ENCODE assay signal across 12 cellular contexts in genomic region chr2:109046925-109047508, GRCh38. TPM values are rescaled to one million over a fixed set of nuclear protein-coding genes. Genes with fewer than 3 reads are reported as not detected.
DNase-seq lines count a peak whose midpoint lies in the region; ATAC-seq and TF ChIP-seq lines count a peak whose summit lies in the region.
"Had no signal": no experiment of that assay in that cellular context is flagged by ENCODE, and none has a peak within 500 bp of the region (broad histone marks: within the 10 kb centered on the region; RNA-seq: fewer than 3 reads in every experiment).

No MANE protein-coding gene starts in this region.

- no peaks in the 10 kb centered on the region for H3K27me3 Mint-ChIP-seq in CD8-positive, alpha-beta T cell (ENCODE audit: low read depth)
- H3K27me3 Mint-ChIP-seq in activated naive CD8-positive, alpha-beta T cell treated with anti-CD3 and anti-CD28 coated beads, Interleukin-2, amount 10 ng/mL, durations not matched to agents 7 days and 5 days, result no peaks in the 10 kb centered on the region
- H3K27me3 Mint-ChIP-seq in mesothelial cell of epicardium (ENCODE audit: low read depth) (no peaks in the 10 kb centered on the region), chondrocyte (ENCODE audit: low read depth) (peaks cover 16% of the 10 kb centered on the region)
- H3K27me3 Mint-ChIP-seq: progenitor cell of endocrine pancreas had no signal

- intact Hi-C loops in CD8-positive, alpha-beta T cell (cut with DNase I, micrococcal nuclease), result loop anchor here in 1 of 2 experiments (5.0 kb wide), 1 partner anchor 40 kb away; no protein-coding TSS in a partner anchor

- no peaks in the 10 kb centered on the region for H3K9me3 Mint-ChIP-seq in CD8-positive, alpha-beta T cell
- H3K9me3 Mint-ChIP-seq in activated naive CD8-positive, alpha-beta T cell treated with anti-CD3 and anti-CD28 coated beads, Interleukin-2, amount 10 ng/mL, durations not matched to agents 7 days and 5 days, result no peaks in the 10 kb centered on the region
- no peaks in the 10 kb centered on the region for H3K9me3 Mint-ChIP-seq in mesothelial cell of epicardium
- no peaks in the 10 kb centered on the region for H3K9me3 Mint-ChIP-seq in chondrocyte (ENCODE audit: low read depth)

- no peak for DNase-seq in CD8-positive, alpha-beta T cell
- no peak for DNase-seq in activated naive CD8-positive, alpha-beta T cell treated with anti-CD3 and anti-CD28 coated beads, Interleukin-2, amount 10 ng/mL, durations not matched to agents 7 days and 5 days
- DNase-seq in mesothelial cell of epicardium (ENCODE audit: low spot score in 2 of 2, unreplicated experiment in 2 of 2) (no peak), DMS79 (lab: John Stamatoyannopoulos, UW) (no peak), T-helper 1 cell (no peak), chondrocyte (ENCODE audit: low spot score) (no peak)
- DNase-seq: heart right ventricle; stimulated activated naive CD4-positive, alpha-beta T cell treated with Interleukin-2 at 50 U/mL for 16 hours had no signal

- CTCF ChIA-PET in CD8-positive, alpha-beta T cell (lab: Charles Lee), result interaction anchor here (0.6 kb wide), 1 partner anchor 82 kb away, joined by 3 read pairs; no protein-coding TSS in a partner anchor

- no peaks in the 10 kb centered on the region for H3K9me3 ChIP-seq in CD8-positive, alpha-beta T cell (ENCODE audit: low read length)
- H3K9me3 ChIP-seq: heart right ventricle had no signal

- H3K27me3 ChIP-seq in CD8-positive, alpha-beta T cell (ENCODE audit: insufficient read depth, low read length), result no peaks in the 10 kb centered on the region
- H3K27me3 ChIP-seq: heart right ventricle had no signal

- no peak for TF ChIP-seq CTCF in CD8-positive, alpha-beta T cell (IDR thresholded peaks at IDR 0.05)
- TF ChIP-seq CTCF in mesothelial cell of epicardium (IDR thresholded peaks at IDR 0.05; ENCODE audit: unreplicated experiment), result no peak
- no peak for TF ChIP-seq CTCF in chondrocyte (IDR thresholded peaks at IDR 0.05)

- no peaks in the 10 kb centered on the region for H3K36me3 Mint-ChIP-seq in CD8-positive, alpha-beta T cell
- no peaks in the 10 kb centered on the region for H3K36me3 Mint-ChIP-seq in activated naive CD8-positive, alpha-beta T cell treated with anti-CD3 and anti-CD28 coated beads, Interleukin-2, amount 10 ng/mL, durations not matched to agents 7 days and 5 days
- H3K36me3 Mint-ChIP-seq in mesothelial cell of epicardium (no peaks in the 10 kb centered on the region), chondrocyte (ENCODE audit: low read depth) (no peaks in the 10 kb centered on the region)

- peaks cover 16% of the 10 kb centered on the region for H3K4me1 ChIP-seq in CD8-positive, alpha-beta T cell (ENCODE audit: insufficient read depth, low read length)
- H3K4me1 ChIP-seq: heart right ventricle had no signal

- no peak overlapping the region for H3K27ac ChIP-seq in CD8-positive, alpha-beta T cell (ENCODE audit: low read depth, low read length)
- H3K27ac ChIP-seq: heart right ventricle had no signal

- no peak overlapping the region for H3K4me3 ChIP-seq in CD8-positive, alpha-beta T cell (ENCODE audit: low read depth, low read length)
- H3K4me3 ChIP-seq: heart right ventricle had no signal

- H3K4me1 Mint-ChIP-seq in CD8-positive, alpha-beta T cell (ENCODE audit: low read depth), result peaks cover 36% of the 10 kb centered on the region
- H3K4me1 Mint-ChIP-seq in activated naive CD8-positive, alpha-beta T cell treated with anti-CD3 and anti-CD28 coated beads, Interleukin-2, amount 10 ng/mL, durations not matched to agents 7 days and 5 days, result peaks cover 9% of the 10 kb centered on the region
- H3K4me1 Mint-ChIP-seq in mesothelial cell of epicardium (peaks cover 21% of the 10 kb centered on the region), chondrocyte (ENCODE audit: low read depth) (no peaks in the 10 kb centered on the region)

- ATAC-seq in CD8-positive, alpha-beta T cell, result no peak
- peak; percentile 97 for ATAC-seq in GM19452 (IDR thresholded peaks at IDR 0.05; ENCODE audit: unreplicated experiment)
- ATAC-seq in HG03442 (IDR thresholded peaks at IDR 0.05; ENCODE audit: unreplicated experiment), result peak; percentile 91
- peak; percentile 61 for ATAC-seq in activated naive CD8-positive, alpha-beta T cell treated with anti-CD3 and anti-CD28 coated beads, Interleukin-2, amount 10 ng/mL, durations not matched to agents 7 days and 5 days (ENCODE audit: low read depth)

- H3K27ac Mint-ChIP-seq in CD8-positive, alpha-beta T cell, result no peak overlapping the region
- H3K27ac Mint-ChIP-seq in activated naive CD8-positive, alpha-beta T cell treated with anti-CD3 and anti-CD28 coated beads, Interleukin-2, amount 10 ng/mL, durations not matched to agents 7 days and 5 days, result peak overlapping the region; percentile 67
- H3K27ac Mint-ChIP-seq in mesothelial cell of epicardium, result no peak overlapping the region
- no peak overlapping the region for H3K27ac Mint-ChIP-seq in chondrocyte (ENCODE audit: unreplicated experiment)
- H3K27ac Mint-ChIP-seq: progenitor cell of endocrine pancreas had no signal

- H3K4me3 Mint-ChIP-seq in CD8-positive, alpha-beta T cell, result peak overlapping the region; percentile 38
- H3K4me3 Mint-ChIP-seq in activated naive CD8-positive, alpha-beta T cell treated with anti-CD3 and anti-CD28 coated beads, Interleukin-2, amount 10 ng/mL, durations not matched to agents 7 days and 5 days, result no peak overlapping the region
- H3K4me3 Mint-ChIP-seq in mesothelial cell of epicardium (no peak overlapping the region), chondrocyte (ENCODE audit: unreplicated experiment) (no peak overlapping the region)

- POLR2A ChIA-PET in CD8-positive, alpha-beta T cell (lab: Charles Lee), result interaction anchor here (0.9 kb wide), 1 partner anchor 15 kb away, joined by 3 read pairs; no protein-coding TSS in a partner anchor
- POLR2A ChIA-PET in activated naive CD8-positive, alpha-beta T cell treated with anti-CD3 and anti-CD28 coated beads, Interleukin-2, amount 10 ng/mL, durations not matched to agents 7 days and 5 days (lab: Charles Lee), result interaction anchor here (2.7 kb wide), 1 partner anchor 15 kb away, joined by 8 read pairs; no protein-coding TSS in a partner anchor

- H3K36me3 ChIP-seq in CD8-positive, alpha-beta T cell (ENCODE audit: insufficient read depth, low read length), result no peaks in the 10 kb centered on the region
- H3K36me3 ChIP-seq: heart right ventricle had no signal

RNA-seq across cellular contexts. Expression of gene EDAR, which starts 58.0 kb away (rescaled TPM):
- total RNA-seq in CD8-positive, alpha-beta T cell, result 1 to 10 TPM; 1.6 to 2.0 TPM
- total RNA-seq in activated naive CD8-positive, alpha-beta T cell treated with anti-CD3 and anti-CD28 coated beads, Interleukin-2, amount 10 ng/mL, durations not matched to agents 7 days and 5 days, result under 1 TPM; 0.14 to 0.23 TPM
- total RNA-seq in mesothelial cell of epicardium (5.1 to 6.6 TPM (median 5.5 TPM) in 3 replicates), chondrocyte (not detected in 3 replicates)
- total RNA-seq: RPMI7951 had no signal
